In the genomic region with DNA sequence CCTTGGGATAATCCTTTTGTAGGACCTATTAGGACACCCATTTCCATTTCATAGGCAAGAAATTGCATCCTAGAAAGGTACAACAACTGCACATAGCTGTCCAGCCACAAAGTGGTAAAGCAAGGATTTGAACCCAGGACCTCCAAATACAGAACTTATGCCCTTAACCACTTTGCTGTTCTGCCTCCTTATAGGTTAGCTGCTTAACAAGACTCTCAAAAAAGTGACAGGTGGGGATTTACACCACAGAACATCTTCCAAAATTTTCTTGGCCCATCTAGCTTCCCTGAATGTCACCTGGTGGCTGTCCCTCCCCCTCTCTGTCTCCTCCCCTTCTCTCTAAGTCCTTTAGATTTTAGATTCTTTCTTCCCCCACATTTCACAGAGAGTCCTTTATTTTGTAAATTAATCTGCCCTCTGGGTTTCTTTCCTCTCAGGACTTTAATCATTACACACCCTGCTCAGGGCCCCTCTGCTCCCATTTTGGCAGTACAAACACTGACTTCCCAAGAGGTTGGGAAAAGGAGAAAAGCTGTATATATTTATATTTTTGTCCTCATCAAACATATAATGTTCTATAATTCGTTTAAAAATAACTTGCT, we compare ENCODE assay signal across 15 cellular contexts.
DNase-seq lines count a peak whose midpoint lies in the region; ATAC-seq and TF ChIP-seq lines count a peak whose summit lies in the region.
"Had no signal": no experiment of that assay in that cellular context is flagged by ENCODE, and none has a peak within 500 bp of the region (broad histone marks: within the 10 kb centered on the region; RNA-seq: fewer than 3 reads in every experiment).

No MANE protein-coding gene starts in this region.

- H3K9me2 ChIP-seq in GM23338 (ENCODE audit: insufficient read depth), result peaks cover 10% of the 10 kb centered on the region; the same call in 1 of the 2 replicates
- no peaks in the 10 kb centered on the region for H3K9me2 ChIP-seq in hepatocyte (replicated peaks; ENCODE audit: insufficient read depth)

- 55% methylated on average over 1 of the region's 1 CpG for WGBS in hepatocyte (ENCODE audit: low lambda C conversion rate, missing lambda C conversion rate)

- H3K9ac ChIP-seq in NT2/D1 (ENCODE audit: insufficient read length, low read depth), result no peak overlapping the region
- H3K9ac ChIP-seq: BLaER1 had no signal

- H3K9me3 ChIP-seq in NT2/D1 (ENCODE audit: insufficient read depth, low read length), result peaks cover 10% of the 10 kb centered on the region; the same call in 1 of the 2 replicates
- H3K9me3 ChIP-seq in hepatocyte (ENCODE audit: low read depth), result no peaks in the 10 kb centered on the region
- H3K9me3 ChIP-seq: BLaER1 had no signal

- H3K4me1 ChIP-seq in GM23338 (ENCODE audit: insufficient read depth), result peaks cover 64% of the 10 kb centered on the region
- peaks cover 2% of the 10 kb centered on the region for H3K4me1 ChIP-seq in NT2/D1 (ENCODE audit: insufficient read depth, insufficient read length)
- no peaks in the 10 kb centered on the region for H3K4me1 ChIP-seq in hepatocyte (ENCODE audit: insufficient read depth)
- H3K4me1 ChIP-seq: BLaER1 had no signal

- H3F3A ChIP-seq in GM23338 (replicated peaks; ENCODE audit: low read depth), result no peaks in the 10 kb centered on the region

- H3K27ac Mint-ChIP-seq in GM23338 (no peak overlapping the region), CD14-positive monocyte (no peak overlapping the region)
- H3K27ac Mint-ChIP-seq: CD8-positive, alpha-beta T cell had no signal

- ATAC-seq in GM23338, result peak; percentile 86
- ATAC-seq: CD8-positive, alpha-beta T cell had no signal

- H3K79me2 ChIP-seq in GM23338 (replicated peaks; ENCODE audit: insufficient read depth), result no peaks in the 10 kb centered on the region
- no peaks in the 10 kb centered on the region for H3K79me2 ChIP-seq in hepatocyte

- peak; percentile 72 for DNase-seq in GM23338 (ENCODE audit: low spot score)
- peak; percentile 51 for DNase-seq in NT2/D1 (ENCODE audit: low read depth, low spot score)
- DNase-seq in iPS DF 19.7 (ENCODE audit: low read depth, low spot score), result peak; percentile 47
- DNase-seq in iPS-NIHi11 (ENCODE audit: low spot score), result peak; percentile 24
- DNase-seq in hepatocyte (ENCODE audit: low spot score), result no peak
- no peak for DNase-seq in CD14-positive monocyte (ENCODE audit: low spot score)
- DNase-seq in activated naive CD4-positive, alpha-beta T cell (lab: John Stamatoyannopoulos, UW), result no peak
- no peak for DNase-seq in activated CD4-positive, alpha-beta T cell treated with anti-CD3 and anti-CD28 coated beads, Interleukin-2, amount 50 U/mL, for 1 hour
- DNase-seq: 8988T; CD8-positive, alpha-beta T cell; DMS 273 treated with DMSO at 0.1 percent for 48 hours; DMS53; DND-41; EL had no signal

- no peak for TF ChIP-seq CTCF in GM23338 (conservative IDR thresholded peaks at IDR 0.05; ENCODE audit: low read depth in 2 of 2)
- TF ChIP-seq CTCF in hepatocyte (IDR thresholded peaks at IDR 0.05; ENCODE audit: poor library complexity), result no peak
- TF ChIP-seq CTCF in CD14-positive monocyte (IDR thresholded peaks at IDR 0.05), result no peak

- no peaks in the 10 kb centered on the region for H4K20me1 ChIP-seq in GM23338 (replicated peaks; ENCODE audit: insufficient read depth)
- no peaks in the 10 kb centered on the region for H4K20me1 ChIP-seq in hepatocyte (ENCODE audit: insufficient read depth, poor library complexity, severe bottlenecking)
- H4K20me1 ChIP-seq: BLaER1 had no signal

- no peak overlapping the region for H2AFZ ChIP-seq in GM23338
- no peak overlapping the region for H2AFZ ChIP-seq in hepatocyte

- H3K9me3 Mint-ChIP-seq in GM23338, result no peaks in the 10 kb centered on the region
- H3K9me3 Mint-ChIP-seq in CD14-positive monocyte, result peaks cover 0 to 7% (median 0%) of the 10 kb centered on the region in 7 donors
- H3K9me3 Mint-ChIP-seq: CD8-positive, alpha-beta T cell had no signal

- no peaks in the 10 kb centered on the region for H3K27me3 Mint-ChIP-seq in GM23338 (ENCODE audit: insufficient read depth, low read depth, poor library complexity)
- H3K27me3 Mint-ChIP-seq in CD14-positive monocyte (ENCODE audit: low read depth in 3 of 3), result peaks cover 1 to 10% (median 1%) of the 10 kb centered on the region in 3 donors

- H3K4me3 Mint-ChIP-seq in GM23338 (no peak overlapping the region), CD14-positive monocyte (no peak overlapping the region)
- H3K4me3 Mint-ChIP-seq: CD8-positive, alpha-beta T cell had no signal

- H3K36me3 ChIP-seq in GM23338 (ENCODE audit: insufficient read depth) (no peaks in the 10 kb centered on the region), NT2/D1 (ENCODE audit: insufficient read depth, insufficient read length, low read length) (no peaks in the 10 kb centered on the region), hepatocyte (replicated peaks; ENCODE audit: insufficient read depth, low read depth) (no peaks in the 10 kb centered on the region)
- H3K36me3 ChIP-seq: BLaER1 had no signal

- H3K27me3 ChIP-seq in GM23338 (ENCODE audit: insufficient read depth), result no peaks in the 10 kb centered on the region
- no peaks in the 10 kb centered on the region for H3K27me3 ChIP-seq in NT2/D1 (ENCODE audit: insufficient read depth, insufficient read length)
- H3K27me3 ChIP-seq in hepatocyte, result no peaks in the 10 kb centered on the region
- H3K27me3 ChIP-seq: BLaER1 had no signal

- peak overlapping the region; percentile 34; the same call in 1 of the 2 replicates for H3K4me2 ChIP-seq in GM23338
- no peak overlapping the region for H3K4me2 ChIP-seq in hepatocyte
- H3K4me2 ChIP-seq: BLaER1 had no signal

- H3K36me3 Mint-ChIP-seq in GM23338 (ENCODE audit: low read depth) (no peaks in the 10 kb centered on the region; the same call in 2 of the 3 replicates), CD14-positive monocyte (no peaks in the 10 kb centered on the region)
- H3K36me3 Mint-ChIP-seq: CD8-positive, alpha-beta T cell had no signal

- H3K4me3 ChIP-seq in GM23338 (no peak overlapping the region), NT2/D1 (ENCODE audit: insufficient read length, low read depth) (no peak overlapping the region), hepatocyte (no peak overlapping the region)
- H3K4me3 ChIP-seq: BLaER1 had no signal

- H3K27ac ChIP-seq in GM23338 (ENCODE audit: low read depth) (peak overlapping the region; percentile 1; the same call in 1 of the 2 replicates), hepatocyte (no peak overlapping the region)
- H3K27ac ChIP-seq: BLaER1 had no signal

- intact Hi-C loops in CD14-positive monocyte (cut with micrococcal nuclease), result no loop called here

- H3K4me1 Mint-ChIP-seq in GM23338 (peaks cover 63% of the 10 kb centered on the region), CD14-positive monocyte (no peaks in the 10 kb centered on the region)

TF ChIP-seq in GM23338, 12 proteins besides CTCF, POLR2A, EP300 and RAD21 (continues in another document):
- TF ChIP-seq CREB1 (CRISPR knock-in tag; IDR thresholded peaks at IDR 0.05; ENCODE audit: low read depth), result no peak

Comparison
In these comparisons a context has a peak if more than half of its experiments do, and no peak if none do; other contexts are left out.
1. DNase-seq: peak in GM23338 (single experiment), NT2/D1 (single experiment), iPS DF 19.7 (single experiment) and iPS-NIHi11 (single experiment); none in hepatocyte (single experiment), CD14-positive monocyte (single experiment), activated naive CD4-positive, alpha-beta T cell (0 of 4) and activated CD4-positive, alpha-beta T cell treated with anti-CD3 and anti-CD28 coated beads, Interleukin-2, amount 50 U/mL, for 1 hour (single experiment).